In the genomic region with DNA sequence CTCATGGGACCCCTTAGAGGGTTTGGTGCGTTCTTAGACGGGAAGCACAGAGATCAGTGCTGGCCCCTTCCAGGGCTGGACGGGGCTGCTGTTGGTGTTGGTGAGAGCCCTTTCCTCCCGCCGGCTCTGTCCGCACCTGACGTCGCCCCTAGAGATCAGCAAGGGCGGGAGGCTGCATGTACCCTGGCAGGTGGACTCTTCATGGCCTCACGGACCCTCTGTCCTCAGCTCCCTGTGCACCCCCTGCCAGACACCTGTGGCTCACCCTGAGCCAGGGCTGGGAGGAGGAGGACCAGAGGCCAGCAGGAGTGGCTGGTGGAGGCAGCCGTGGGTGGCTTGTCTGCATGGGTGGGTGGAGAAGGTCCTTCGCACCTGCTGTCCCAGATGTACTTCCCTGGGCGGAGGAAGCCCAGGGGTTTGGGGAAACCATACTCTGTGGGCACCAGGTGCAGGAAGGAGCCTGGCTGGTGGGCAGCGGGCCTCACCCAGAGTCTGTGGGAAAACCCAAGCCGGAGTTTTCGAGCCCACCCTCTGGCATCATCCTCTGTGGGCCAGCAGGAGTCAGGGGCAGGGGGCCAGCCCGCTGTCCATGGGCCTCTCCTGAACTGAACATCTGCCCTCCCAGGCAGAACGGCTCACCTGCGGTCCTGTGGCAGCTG, we compare ENCODE assay signal across 14 cellular contexts.
DNase-seq lines count a peak whose midpoint lies in the region; ATAC-seq and TF ChIP-seq lines count a peak whose summit lies in the region.
"Had no signal": no experiment of that assay in that cellular context is flagged by ENCODE, and none has a peak within 500 bp of the region (broad histone marks: within the 10 kb centered on the region; RNA-seq: fewer than 3 reads in every experiment).

No MANE protein-coding gene starts in this region.

- H3K4me3 ChIP-seq in DND-41 (ENCODE audit: low read depth in 1 of 2, low read length in 2 of 2) (no peak overlapping the region), RWPE2 (ENCODE audit: severe bottlenecking) (no peak overlapping the region)
- H3K4me3 ChIP-seq: lung had no signal

- H3K9me3 ChIP-seq in DND-41 (ENCODE audit: insufficient read depth, low read length, severe bottlenecking) (no peaks in the 10 kb centered on the region), RWPE2 (ENCODE audit: severe bottlenecking) (no peaks in the 10 kb centered on the region)

- no peak overlapping the region for H3K4me2 ChIP-seq in DND-41 (ENCODE audit: insufficient read depth, low read length)
- H3K4me2 ChIP-seq: KMS-11 had no signal

- no peak overlapping the region for H3K9ac ChIP-seq in DND-41 (ENCODE audit: low read depth, low read length)
- H3K9ac ChIP-seq: KMS-11 had no signal

- peaks cover 62% of the 10 kb centered on the region for H3K79me2 ChIP-seq in DND-41 (ENCODE audit: insufficient read depth, low read length)

- peak overlapping the region; percentile 46; the same call in 1 of the 2 replicates for H3K27ac ChIP-seq in DND-41 (ENCODE audit: low read length)
- H3K27ac ChIP-seq in RWPE2 (ENCODE audit: poor library complexity, severe bottlenecking) = no peak overlapping the region
- H3K27ac ChIP-seq in substantia nigra (ENCODE audit: low read depth, low read length, poor library complexity, severe bottlenecking) = peak overlapping the region; percentile 38
- H3K27ac ChIP-seq: KMS-11 had no signal

- TF ChIP-seq CTCF in DND-41 (IDR thresholded peaks at IDR 0.05; ENCODE audit: borderline replicate concordance, extremely low read depth, low read length, poor library complexity, severe bottlenecking) = no peak
- TF ChIP-seq CTCF in RWPE2 (IDR thresholded peaks at IDR 0.05; ENCODE audit: poor library complexity, severe bottlenecking) = no peak

- no peaks in the 10 kb centered on the region for H3K4me1 ChIP-seq in DND-41 (ENCODE audit: insufficient read depth, low read length)
- no peaks in the 10 kb centered on the region for H3K4me1 ChIP-seq in RWPE2 (ENCODE audit: insufficient read depth, poor library complexity, severe bottlenecking)

- H3K36me3 ChIP-seq in DND-41 (ENCODE audit: insufficient read depth, low read length) (peaks cover 99% of the 10 kb centered on the region), RWPE2 (ENCODE audit: low read depth) (peaks cover 62% of the 10 kb centered on the region)

- H3K27me3 ChIP-seq in DND-41 (ENCODE audit: insufficient read depth, low read length, poor library complexity) (no peaks in the 10 kb centered on the region), RWPE2 (ENCODE audit: insufficient read depth, poor library complexity, severe bottlenecking) (no peaks in the 10 kb centered on the region)

- peaks cover 88% of the 10 kb centered on the region for H4K20me1 ChIP-seq in DND-41 (ENCODE audit: insufficient read depth, low read length)

- H2AFZ ChIP-seq in DND-41 (ENCODE audit: low read depth, low read length) = no peak overlapping the region

- DNase-seq in DND-41 = no peak
- peak; percentile 66 for DNase-seq in RWPE2 (ENCODE audit: low spot score)
- DNase-seq in left lobe of liver (ENCODE audit: low spot score) = no peak
- DNase-seq in substantia nigra (lab: John Stamatoyannopoulos, UW) = no peak
- DNase-seq in cortex of kidney (lab: John Stamatoyannopoulos, UW) = no peak
- no peak for DNase-seq in DMS114 treated with DMSO at 0.1 percent for 48 hours (lab: John Stamatoyannopoulos, UW; ENCODE audit: unreplicated experiment)
- DNase-seq in AG08396 (ENCODE audit: low spot score) = no peak
- DNase-seq: activated CD4-positive, alpha-beta T cell treated with anti-CD3 and anti-CD28 coated beads, Interleukin-2, amount 50 U/mL, for 4 hours; central memory CD4-positive, alpha-beta T cell; DMS79 treated with DMSO at 0.1 percent for 48 hours; NCI-H1092 had no signal

- ATAC-seq in DND-41 (ENCODE audit: insufficient read depth, low read depth) (no peak), RWPE2 (ENCODE audit: low read depth) (no peak), left lobe of liver (peak; percentile 9)
- ATAC-seq: naive thymus-derived CD8-positive, alpha-beta T cell had no signal
